28 cellular contexts compared by ENCODE assay signal in the genomic region with DNA sequence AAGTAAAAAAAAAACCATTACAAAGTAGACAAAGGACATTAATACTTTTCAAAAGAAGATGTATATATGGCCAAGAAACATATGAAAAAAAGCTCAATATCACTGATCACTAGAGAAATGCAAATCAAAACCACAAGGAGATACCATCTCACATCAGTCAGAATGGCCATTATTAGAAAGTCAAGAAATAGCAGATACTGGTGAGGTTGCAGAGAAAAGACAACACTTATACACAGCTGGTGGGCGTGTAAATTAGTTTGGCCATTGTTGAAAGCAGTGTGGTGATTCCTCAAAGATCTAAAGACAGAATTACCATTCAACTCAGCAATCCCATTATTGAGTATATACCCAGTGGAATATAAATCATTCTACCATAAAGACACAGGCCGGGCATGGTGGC. TPM values are rescaled to one million over a fixed set of nuclear protein-coding genes. Genes with fewer than 3 reads are reported as not detected.
DNase-seq lines count a peak whose midpoint lies in the region; ATAC-seq and FAIRE-seq lines count a peak whose summit lies in the region.
"Had no signal": no experiment of that assay in that cellular context is flagged by ENCODE, and none has a peak within 500 bp of the region (broad histone marks: within the 10 kb centered on the region; RNA-seq: fewer than 3 reads in every experiment).

No MANE protein-coding gene starts in this region.

- peak; percentile 26 for FAIRE-seq in HTR-8/SVneo (lab: Jason Lieb, UNC)
- FAIRE-seq: A204.1, G401.6 had no signal

- H3K4me3 ChIP-seq in mesenchymal stem cell (ENCODE audit: insufficient read depth in 1 of 2, low read depth in 1 of 2, low read length in 2 of 2): no peak overlapping the region
- H3K4me3 ChIP-seq: colonic mucosa, hepatocyte, left lung, MG63, PC-9, transverse colon had no signal

- WGBS in mesenchymal stem cell: no CpG with 5 or more reads among the region's 2 CpGs

- H3K4ac ChIP-seq in mesenchymal stem cell (ENCODE audit: low read depth in 1 of 2, low read length in 2 of 2): no peak overlapping the region

- no peak overlapping the region for H2BK120ac ChIP-seq in mesenchymal stem cell (ENCODE audit: low read depth, low read length)

- H3K18ac ChIP-seq in mesenchymal stem cell (ENCODE audit: low read depth in 1 of 2, low read length in 2 of 2): no peak overlapping the region

- H2AFZ ChIP-seq in mesenchymal stem cell (ENCODE audit: low read depth, low read length): no peak overlapping the region
- H2AFZ ChIP-seq: hepatocyte, PC-9 had no signal

- no peak for DNase-seq in HTR-8/SVneo (ENCODE audit: insufficient read length, low spot score)
- no peak for DNase-seq in NCI-H526 (lab: John Stamatoyannopoulos, UW)
- no peak for DNase-seq in activated CD8-positive, alpha-beta memory T cell treated with anti-CD3 and anti-CD28 coated beads, Interleukin-2, amount 50 U/mL, for 48 hours
- DNase-seq in mesenchymal stem cell: no peak
- DNase-seq: activated CD4-positive, alpha-beta T cell treated with anti-CD3 and anti-CD28 coated beads, Interleukin-2, amount 10 ng/mL, durations not matched to agents 7 days and 5 days; activated naive CD4-positive, alpha-beta T cell treated with anti-CD3 and anti-CD28 coated beads, Interleukin-2, amount 50 U/mL, for 16 hours; amygdala; CD8-positive, alpha-beta memory T cell; colonic mucosa; foreskin keratinocyte; KBM-7; left lung; MG63; NCI-H1436; NCI-H446 treated with DMSO at 0.1 percent for 48 hours; nucleus accumbens; PC-9; SHP77; T-helper 9 cell; transverse colon had no signal

- no peak overlapping the region for H4K8ac ChIP-seq in mesenchymal stem cell (ENCODE audit: low read length)

- no peaks in the 10 kb centered on the region for H3K4me1 ChIP-seq in mesenchymal stem cell (ENCODE audit: control insufficient read depth, insufficient read depth, low read depth, low read length)
- H3K4me1 ChIP-seq: colonic mucosa, foreskin keratinocyte, left lung, transverse colon had no signal

- H3K27me3 ChIP-seq in mesenchymal stem cell (ENCODE audit: control insufficient read depth in 1 of 2, insufficient read depth in 1 of 2, low read length in 2 of 2): no peaks in the 10 kb centered on the region
- H3K27me3 ChIP-seq: colonic mucosa, foreskin keratinocyte, hepatocyte, left lung, MG63, transverse colon had no signal

- H4K91ac ChIP-seq in mesenchymal stem cell (ENCODE audit: low read length): no peak overlapping the region

- H2BK12ac ChIP-seq in mesenchymal stem cell (ENCODE audit: low read length in 2 of 2): no peak overlapping the region

- no peak overlapping the region for H2AK5ac ChIP-seq in mesenchymal stem cell (ENCODE audit: low read length, severe bottlenecking)

- peak; percentile 88 for ATAC-seq in GM18498 (IDR thresholded peaks at IDR 0.05; ENCODE audit: unreplicated experiment)
- peak; percentile 58 for ATAC-seq in GM19324 (IDR thresholded peaks at IDR 0.05; ENCODE audit: low FRiP score, unreplicated experiment)
- peak; percentile 86 for ATAC-seq in HG02852 (IDR thresholded peaks at IDR 0.05; ENCODE audit: unreplicated experiment)
- no peak for ATAC-seq in GM21619 (IDR thresholded peaks at IDR 0.05; ENCODE audit: unreplicated experiment)
- ATAC-seq: esophagus mucosa, foreskin keratinocyte, left lung had no signal

- no peak overlapping the region for H2BK15ac ChIP-seq in mesenchymal stem cell (ENCODE audit: low read depth, poor library complexity, severe bottlenecking)

- H3K4me2 ChIP-seq in mesenchymal stem cell (ENCODE audit: low read length, poor library complexity, severe bottlenecking): no peak overlapping the region
- H3K4me2 ChIP-seq: hepatocyte, PC-9 had no signal

- no peak overlapping the region for H3K23ac ChIP-seq in mesenchymal stem cell (ENCODE audit: low read length in 2 of 2)

- H3K27ac ChIP-seq in mesenchymal stem cell (ENCODE audit: low read length, poor library complexity, severe bottlenecking): no peak overlapping the region
- H3K27ac ChIP-seq: colonic mucosa, foreskin keratinocyte, hepatocyte, left lung, PC-9, transverse colon had no signal

- H3K14ac ChIP-seq in mesenchymal stem cell (ENCODE audit: low read length in 2 of 2): no peak overlapping the region

- H3K9ac ChIP-seq in mesenchymal stem cell (ENCODE audit: low read length): no peak overlapping the region

- no peaks in the 10 kb centered on the region for H3K79me1 ChIP-seq in mesenchymal stem cell (replicated peaks; ENCODE audit: low read length, poor library complexity, severe bottlenecking)

- H2BK5ac ChIP-seq in mesenchymal stem cell (ENCODE audit: low read depth, low read length, poor library complexity, severe bottlenecking): no peak overlapping the region

- no peaks in the 10 kb centered on the region for H3K36me3 ChIP-seq in mesenchymal stem cell (ENCODE audit: control insufficient read depth in 1 of 2, insufficient read depth in 2 of 2, low read depth in 1 of 2, low read length in 2 of 2)
- H3K36me3 ChIP-seq: colonic mucosa, left lung, MG63, transverse colon had no signal

- no peaks in the 10 kb centered on the region for H3K9me3 ChIP-seq in mesenchymal stem cell (ENCODE audit: control insufficient read depth, low read length)
- H3K9me3 ChIP-seq: colonic mucosa, left lung, MG63, transverse colon had no signal

RNA-seq across cellular contexts. Expression of a gene that starts 39.3 kb away (rescaled TPM):
- not detected for polyA plus RNA-seq in mesenchymal stem cell (2013, experiment 1 of 2)
- not detected for polyA plus RNA-seq in mesenchymal stem cell (2013, experiment 2 of 2)
- polyA plus RNA-seq: foreskin keratinocyte, hepatocyte had no signal
